Comparison of ENCODE assay signal across 24 cellular contexts in the genomic region with DNA sequence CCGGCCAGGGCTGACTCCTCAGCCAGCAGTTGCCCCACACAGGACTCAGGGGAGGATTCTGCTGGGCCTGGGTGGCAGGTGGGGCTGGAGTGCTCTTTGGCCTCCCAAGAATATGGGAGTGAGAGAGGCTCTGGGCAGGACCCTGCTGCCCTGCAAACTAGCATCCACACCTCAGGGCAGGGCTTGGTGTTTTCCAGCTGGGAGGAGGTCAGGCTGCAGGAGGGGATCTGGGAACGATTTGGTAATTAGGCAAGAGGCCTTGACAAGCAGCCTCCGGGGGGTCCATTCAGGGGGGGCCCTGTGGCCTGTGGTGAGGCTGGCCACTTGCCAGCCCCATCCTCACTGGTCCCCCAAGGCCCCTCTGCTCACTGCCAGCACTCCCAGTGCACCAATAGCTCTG. TPM values are rescaled to one million over a fixed set of nuclear protein-coding genes. Genes with fewer than 3 reads are reported as not detected.
A peak's percentile ranks its signal among the peaks of the same experiment; 100 is the strongest.
DNase-seq lines count a peak whose midpoint lies in the region; ATAC-seq, FAIRE-seq and TF ChIP-seq lines count a peak whose summit lies in the region.
"Had no signal": no experiment of that assay in that cellular context is flagged by ENCODE, and none has a peak within 500 bp of the region (broad histone marks: within the 10 kb centered on the region; RNA-seq: fewer than 3 reads in every experiment).

No MANE protein-coding gene starts in this region.

- H3K27ac Mint-ChIP-seq in stimulated activated memory B cell treated with anti-CD40 and anti-IgM and Interleukin-4, amounts not matched to agents 10 μg/mL and 1 μg/mL and 100 μg/mL, for 72 hours = peak overlapping the region; percentile 58
- H3K27ac Mint-ChIP-seq: CD14-positive monocyte; CD4-positive, alpha-beta memory T cell; CD4-positive, CD25-positive, alpha-beta regulatory T cell; CD8-positive, alpha-beta memory T cell had no signal

- H3K9me3 Mint-ChIP-seq in stimulated activated memory B cell treated with anti-CD40 and anti-IgM and Interleukin-4, amounts not matched to agents 10 μg/mL and 1 μg/mL and 100 μg/mL, for 72 hours = peaks cover 3% of the 10 kb centered on the region
- H3K9me3 Mint-ChIP-seq: CD14-positive monocyte; CD4-positive, alpha-beta memory T cell; CD4-positive, CD25-positive, alpha-beta regulatory T cell; CD8-positive, alpha-beta memory T cell had no signal

- peak; percentile 24; the same call in 2 of the 3 replicates for ATAC-seq in HepG2
- no peak for ATAC-seq in right lobe of liver
- ATAC-seq in body of pancreas = peak; percentile 30
- no peak for ATAC-seq in stimulated activated memory B cell treated with anti-CD40 and anti-IgM and Interleukin-4, amounts not matched to agents 10 μg/mL and 1 μg/mL and 100 μg/mL, for 72 hours

- POLR2A ChIA-PET in HepG2 (lab: Yijun Ruan, JAX) = no interaction called here
- POLR2A ChIA-PET in HEK293 (lab: Yijun Ruan, JAX) = no interaction called here

- H2AFZ ChIP-seq in HepG2 (ENCODE audit: low read length) = no peak overlapping the region

- BruUV-seq in HepG2 (replicated peaks; lab: Mats Ljungman, UMichigan) = no TSS peak

- WGBS in HepG2 (ENCODE audit: low lambda C conversion rate) = 7% methylated on average over 2 of the region's 3 CpGs
- WGBS in right lobe of liver (ENCODE audit: insufficient coverage, low coverage, low lambda C conversion rate, missing lambda C conversion rate) = no CpG with 5 or more reads among the region's 3 CpGs
- 44 to 60% methylated on average over 2 to 3 of the region's 3 CpGs for WGBS in body of pancreas, 2 donors

- H3K4me1 ChIP-seq in HepG2 (ENCODE audit: insufficient read depth, low read length) (peaks cover 14% of the 10 kb centered on the region), right lobe of liver (no peaks in the 10 kb centered on the region), HEK293 (ENCODE audit: control insufficient read depth, insufficient read depth, low read length) (no peaks in the 10 kb centered on the region), body of pancreas (no peaks in the 10 kb centered on the region)

- no peak overlapping the region for H3K9ac ChIP-seq in HepG2 (ENCODE audit: insufficient read depth, low read depth, low read length)
- H3K9ac ChIP-seq: BLaER1 had no signal

- no peaks in the 10 kb centered on the region for H3K36me3 Mint-ChIP-seq in stimulated activated memory B cell treated with anti-CD40 and anti-IgM and Interleukin-4, amounts not matched to agents 10 μg/mL and 1 μg/mL and 100 μg/mL, for 72 hours
- H3K36me3 Mint-ChIP-seq: CD14-positive monocyte; CD4-positive, alpha-beta memory T cell; CD4-positive, CD25-positive, alpha-beta regulatory T cell; CD8-positive, alpha-beta memory T cell had no signal

- in situ Hi-C loops in HepG2 (cut with HindIII; ENCODE audit: extremely low pct_ligation_motif_present, low pct_unique_long_range_greater_than_20kb) = no loop called here

- H3K4me1 Mint-ChIP-seq in stimulated activated memory B cell treated with anti-CD40 and anti-IgM and Interleukin-4, amounts not matched to agents 10 μg/mL and 1 μg/mL and 100 μg/mL, for 72 hours = peaks cover 41% of the 10 kb centered on the region
- H3K4me1 Mint-ChIP-seq: CD14-positive monocyte; CD4-positive, CD25-positive, alpha-beta regulatory T cell had no signal

- no peak overlapping the region for H3K27ac ChIP-seq in HepG2 (ENCODE audit: extremely low read length, insufficient read depth, low read length)
- no peak overlapping the region for H3K27ac ChIP-seq in right lobe of liver
- H3K27ac ChIP-seq in HEK293 (ENCODE audit: extremely low read depth, low read depth, low read length) = no peak overlapping the region
- no peak overlapping the region for H3K27ac ChIP-seq in body of pancreas
- H3K27ac ChIP-seq: BLaER1 had no signal

- H3K4me2 ChIP-seq in HepG2 (ENCODE audit: low read depth, low read length) = no peak overlapping the region

- no peak overlapping the region for H3K4me3 ChIP-seq in HepG2 (replicated peaks in 1 of 3; ENCODE audit: insufficient read depth in 1 of 3, low read depth in 2 of 3, low read length in 3 of 3)
- no peak overlapping the region for H3K4me3 ChIP-seq in right lobe of liver
- no peak overlapping the region for H3K4me3 ChIP-seq in HEK293 (ENCODE audit: low read depth, low read length)
- H3K4me3 ChIP-seq in body of pancreas = no peak overlapping the region
- H3K4me3 ChIP-seq: BLaER1, GM12878 had no signal

- H3K36me3 ChIP-seq in HepG2 (replicated peaks in 1 of 2; ENCODE audit: control insufficient read depth in 1 of 2, insufficient read depth in 2 of 2, low read length in 2 of 2) (no peaks in the 10 kb centered on the region), right lobe of liver (no peaks in the 10 kb centered on the region), HEK293 (ENCODE audit: control insufficient read depth in 2 of 2, insufficient read depth in 1 of 2, low read length in 2 of 2) (no peaks in the 10 kb centered on the region), body of pancreas (replicated peaks in 1 of 2; ENCODE audit: insufficient read depth in 1 of 2, low read depth in 2 of 2) (no peaks in the 10 kb centered on the region)
- H3K36me3 ChIP-seq: BE2C, BLaER1 had no signal

- H3K79me2 ChIP-seq in HepG2 (ENCODE audit: insufficient read depth, low read length) = no peaks in the 10 kb centered on the region

- H3K27me3 Mint-ChIP-seq in stimulated activated memory B cell treated with anti-CD40 and anti-IgM and Interleukin-4, amounts not matched to agents 10 μg/mL and 1 μg/mL and 100 μg/mL, for 72 hours = peaks cover 47% of the 10 kb centered on the region
- H3K27me3 Mint-ChIP-seq: CD4-positive, CD25-positive, alpha-beta regulatory T cell; CD8-positive, alpha-beta memory T cell had no signal

- FAIRE-seq in HepG2 (lab: Jason Lieb, UNC) = no peak
- FAIRE-seq in HTR-8/SVneo (lab: Jason Lieb, UNC) = no peak
- FAIRE-seq: A204.1, GM12878, GM12892, GM18507 had no signal

- CTCF ChIA-PET in HepG2 (lab: Yijun Ruan, JAX; ENCODE audit: low intra/inter-chr PET ratio, low total read pairs) (no interaction called here), HEK293 (lab: Yijun Ruan, JAX) (interaction anchor here (0.6 kb wide), 1 partner anchor 211 kb away, joined by 4 read pairs; no protein-coding TSS in a partner anchor)

- no peak overlapping the region for H3K4me3 Mint-ChIP-seq in stimulated activated memory B cell treated with anti-CD40 and anti-IgM and Interleukin-4, amounts not matched to agents 10 μg/mL and 1 μg/mL and 100 μg/mL, for 72 hours
- H3K4me3 Mint-ChIP-seq: CD14-positive monocyte; CD4-positive, alpha-beta memory T cell; CD4-positive, CD25-positive, alpha-beta regulatory T cell; CD8-positive, alpha-beta memory T cell had no signal

- no peak for TF ChIP-seq EP300 in HepG2 (IDR thresholded peaks at IDR 0.05; ENCODE audit: low read depth in 2 of 2, low read length in 2 of 2)
- no peak for TF ChIP-seq EP300 in HepG2 (CRISPR knock-in tag; IDR thresholded peaks at IDR 0.05; ENCODE audit: borderline replicate concordance)

- no peak for TF ChIP-seq CTCF in HepG2 (CRISPR knock-in tag; IDR thresholded peaks at IDR 0.05)
- no peak for TF ChIP-seq CTCF in right lobe of liver (IDR thresholded peaks at IDR 0.05)
- TF ChIP-seq CTCF in HEK293 (tag by site-specific recombination; IDR thresholded peaks at IDR 0.05) = no peak
- TF ChIP-seq CTCF in body of pancreas (IDR thresholded peaks at IDR 0.05) = no peak

- peaks cover 8 to 18% of the 10 kb centered on the region in 2 experiments; a peak in 3 of 5 replicates for H3K27me3 ChIP-seq in HepG2 (ENCODE audit: control insufficient read depth in 1 of 2, insufficient read depth in 2 of 2, low read length in 2 of 2)
- H3K27me3 ChIP-seq in right lobe of liver = no peaks in the 10 kb centered on the region
- no peaks in the 10 kb centered on the region for H3K27me3 ChIP-seq in body of pancreas
- H3K27me3 ChIP-seq: BE2C, BLaER1 had no signal

- TF ChIP-seq RAD21 in HepG2 (CRISPR knock-in tag; IDR thresholded peaks at IDR 0.05) = no peak

- H3K9me3 ChIP-seq in HepG2 (ENCODE audit: low read length) (no peaks in the 10 kb centered on the region), right lobe of liver (no peaks in the 10 kb centered on the region), HEK293 (ENCODE audit: control insufficient read depth, insufficient read depth, low read depth, low read length) (no peaks in the 10 kb centered on the region), body of pancreas (no peaks in the 10 kb centered on the region)
- H3K9me3 ChIP-seq: BE2C, BLaER1 had no signal

- DNase-seq in HepG2 (ENCODE audit: low spot score) (no peak), right lobe of liver (no peak), body of pancreas (no peak), HTR-8/SVneo (ENCODE audit: insufficient read length, low spot score) (no peak), pons (ENCODE audit: low spot score) (no peak), MV-4-11 (lab: John Stamatoyannopoulos, UW) (no peak)
- DNase-seq: 8988T; ACHN; BE2C; C1 segment of cervical spinal cord; CD4-positive, alpha-beta memory T cell; CD4-positive, CD25-positive, alpha-beta regulatory T cell; CD8-positive, alpha-beta memory T cell; COR-L47; GDM1 had no signal

- intact Hi-C loops in HepG2 (cut with micrococcal nuclease; ENCODE audit: unreplicated experiment) (no loop called here), right lobe of liver (cut with DNase I) (no loop called here), body of pancreas (cut with DNase I) (no loop called here)

- TF ChIP-seq POLR2A in HepG2 (IDR thresholded peaks at IDR 0.05; ENCODE audit: insufficient read depth in 1 of 2, low read depth in 2 of 2, low read length in 2 of 2) (no peak), right lobe of liver (IDR thresholded peaks at IDR 0.05) (no peak), body of pancreas (IDR thresholded peaks at IDR 0.05) (no peak)

- no peaks in the 10 kb centered on the region for H4K20me1 ChIP-seq in HepG2 (ENCODE audit: insufficient read depth, low read length)
- H4K20me1 ChIP-seq: BLaER1 had no signal

RNA-seq across cellular contexts. Expression of a gene that starts 35.8 kb away (rescaled TPM):
- 0.66 TPM in 1 of 2 replicates, not detected in the other for total RNA-seq in HepG2 (2016; rRNA removed; fragmentation: Illumina TruSeq; extraction: Trizol)
- 0.51 TPM in 1 of 2 replicates, not detected in the other for total RNA-seq in HepG2 (2016; cell fraction: cytosol; rRNA removed; fragmentation: Illumina TruSeq; extraction: Trizol; ENCODE audit: low read depth)
- 0.18 and 0.71 TPM in 2 replicates for total RNA-seq in HepG2 (2016; cell fraction: insoluble cytoplasmic fraction; rRNA removed; fragmentation: Illumina TruSeq; extraction: Trizol)
- 0.21 and 0.25 TPM in 2 replicates for total RNA-seq in HepG2 (2016; cell fraction: membrane; rRNA removed; fragmentation: Illumina TruSeq; extraction: Trizol)
- total RNA-seq in HepG2 (2016; cell fraction: nucleus; rRNA removed; fragmentation: Illumina TruSeq; extraction: Trizol) = 0.50 and 0.69 TPM in 2 replicates
- polyA plus RNA-seq in HepG2 (2011; rRNA removed) = 0.34 and 0.42 TPM in 2 replicates
- polyA plus RNA-seq in HepG2 (2011; cell fraction: cytosol; rRNA removed) = 0.44 and 0.47 TPM in 2 replicates
- polyA plus RNA-seq in HepG2 (2011; cell fraction: nucleus; rRNA removed) = 0.74 and 1.2 TPM in 2 replicates
- polyA plus RNA-seq in HepG2 (2012) = 0.16 and 0.33 TPM in 2 replicates
- 0.09 and 0.11 TPM in 2 replicates for polyA plus RNA-seq in HepG2 (2016; cell fraction: cytosol; fragmentation: Illumina TruSeq; extraction: Trizol; ENCODE audit: low read depth)
- polyA plus RNA-seq in HepG2 (2016; cell fraction: insoluble cytoplasmic fraction; fragmentation: Illumina TruSeq; extraction: Trizol; ENCODE audit: low read depth) = 0.16 and 0.44 TPM in 2 replicates
- polyA plus RNA-seq in HepG2 (2016; cell fraction: membrane; fragmentation: Illumina TruSeq; extraction: Trizol; ENCODE audit: low read depth) = not detected in 2 replicates
- polyA plus RNA-seq in HepG2 (2016; cell fraction: nucleus; fragmentation: Illumina TruSeq; extraction: Trizol; ENCODE audit: insufficient read depth, low read depth) = 0.95 and 1.1 TPM in 2 replicates
- polyA minus RNA-seq in HepG2 (2011; rRNA and poly(A)+ RNA removed; ENCODE audit: low replicate concordance) = 1.5 and 1.6 TPM in 2 replicates
- 1.7 TPM in 1 of 2 replicates, not detected in the other for polyA minus RNA-seq in HepG2 (2011; cell fraction: cytosol; rRNA and poly(A)+ RNA removed)
- not detected in 2 replicates for polyA minus RNA-seq in HepG2 (2011; cell fraction: nucleus; rRNA and poly(A)+ RNA removed)
- 10 to 100 TPM in 2 of 6 experiments, 1 to 10 TPM in 4; 2.8 to 13.1 (median 5.5) TPM for total RNA-seq in right lobe of liver
- total RNA-seq in body of pancreas = 10 to 100 TPM in 1 of 2 donors, 1 to 10 TPM in 1; 4.2 to 23.4 TPM
- total RNA-seq: CD4-positive, CD25-positive, alpha-beta regulatory T cell; GM12878 had no signal
- polyA plus RNA-seq: AG04450 had no signal

Comparison
In these comparisons a context has a peak if more than half of its experiments do, and no peak if none do; other contexts are left out.
1. ATAC-seq: peak in HepG2 (single experiment) and body of pancreas (single experiment); none in right lobe of liver (0 of 4) and stimulated activated memory B cell treated with anti-CD40 and anti-IgM and Interleukin-4, amounts not matched to agents 10 μg/mL and 1 μg/mL and 100 μg/mL, for 72 hours (single experiment).